ENCODE assay signal across 8 cellular contexts in genomic region chr7:6516387-6516983, GRCh38. TPM values are rescaled to one million over a fixed set of nuclear protein-coding genes. Genes with fewer than 3 reads are reported as not detected.
DNase-seq lines count a peak whose midpoint lies in the region; ATAC-seq, FAIRE-seq and TF ChIP-seq lines count a peak whose summit lies in the region.

No MANE protein-coding gene starts in this region.

- dilution Hi-C loops in keratinocyte (cut with MboI; ENCODE audit: extremely low pct_ligation_motif_present, low sequenced_read_pairs): no loop called here

- peak overlapping the region; percentile 29 for H3K4me2 ChIP-seq in keratinocyte (ENCODE audit: control insufficient read depth, extremely low read depth, insufficient read depth, low read depth, low read length)

- H3K9me3 ChIP-seq in keratinocyte (ENCODE audit: control insufficient read depth, low read depth, low read length): no peaks in the 10 kb centered on the region

- no peak for ATAC-seq in GM19328 (IDR thresholded peaks at IDR 0.05; ENCODE audit: unreplicated experiment)

- H3K9me1 ChIP-seq in keratinocyte (ENCODE audit: control insufficient read depth, extremely low read depth, insufficient read depth, low read length): no peaks in the 10 kb centered on the region

- peak; percentile 93 for TF ChIP-seq CTCF in HFF-Myc (IDR thresholded peaks at IDR 0.05; ENCODE audit: low read depth, low read length, missing control alignments)
- peak; percentile 97 for TF ChIP-seq CTCF in WI38 (IDR thresholded peaks at IDR 0.05; ENCODE audit: low read depth, low read length)
- peak; percentile 65 to 92 (median 73) for TF ChIP-seq CTCF in keratinocyte (optimal IDR thresholded peaks at IDR 0.05 in 1 of 3, IDR thresholded peaks at IDR 0.05 in 1 of 3, conservative IDR thresholded peaks at IDR 0.05 in 1 of 3; ENCODE audit: extremely low read depth in 1 of 3, insufficient read depth in 2 of 3, low read length in 3 of 3)

- H3K4me1 ChIP-seq in keratinocyte (ENCODE audit: control insufficient read depth, extremely low read depth, insufficient read depth, low read length): no peaks in the 10 kb centered on the region

- H3K4me3 ChIP-seq in HFF-Myc (replicated peaks; ENCODE audit: low read depth, low read length): no peak overlapping the region
- no peak overlapping the region for H3K4me3 ChIP-seq in WI38 (ENCODE audit: low read depth, low read length)
- H3K4me3 ChIP-seq in keratinocyte (ENCODE audit: control insufficient read depth in 2 of 3, extremely low read depth in 1 of 3, insufficient read depth in 2 of 3, low read depth in 1 of 3, low read length in 3 of 3): no peak overlapping the region

- H3K27me3 ChIP-seq in keratinocyte (ENCODE audit: control insufficient read depth, extremely low read depth, insufficient read depth, low read length): no peaks in the 10 kb centered on the region

- no peak overlapping the region for H3K9ac ChIP-seq in keratinocyte (ENCODE audit: control insufficient read depth, extremely low read depth, insufficient read depth, low read length)

- H3K27ac ChIP-seq in caudate nucleus (ENCODE audit: low read depth, low read length) (no peak overlapping the region), keratinocyte (ENCODE audit: control insufficient read depth, insufficient read depth, low read length) (no peak overlapping the region)

- peak; percentile 84 for FAIRE-seq in keratinocyte (lab: Jason Lieb, UNC)

- peak overlapping the region; percentile 6 for H2AFZ ChIP-seq in keratinocyte (ENCODE audit: control insufficient read depth, low read length)

- DNase-seq in COLO829 (ENCODE audit: low spot score) (peak; percentile 66), HFF-Myc (ENCODE audit: extremely low read depth, low read depth) (peak; percentile 55), NCI-H2171 treated with DMSO at 0.1 percent for 48 hours (lab: John Stamatoyannopoulos, UW) (peak; percentile 75), caudate nucleus (lab: John Stamatoyannopoulos, UW) (peak in 59 of 61 donors; percentile 13 to 88 (median 64)), keratinocyte (ENCODE audit: low read depth, low spot score) (peak; percentile 44)
- DNase-seq in stimulated activated CD4-positive, alpha-beta T cell treated with anti-CD3 and anti-CD28 coated beads, Interleukin-12 subunit alpha, Interleukin-12 subunit beta, amount 100 ng/mL, for 48 hours (ENCODE audit: low read depth in 2 of 3, low spot score in 1 of 3): peak; percentile 56 to 68 (median 58)

- H4K20me1 ChIP-seq in keratinocyte (ENCODE audit: control insufficient read depth, extremely low read depth, insufficient read depth, low read length): no peaks in the 10 kb centered on the region

- no peaks in the 10 kb centered on the region for H3K36me3 ChIP-seq in keratinocyte (ENCODE audit: control insufficient read depth in 2 of 2, extremely low read depth in 1 of 2, insufficient read depth in 2 of 2, low read length in 2 of 2)

- no peaks in the 10 kb centered on the region for H3K79me2 ChIP-seq in keratinocyte (ENCODE audit: control insufficient read depth, insufficient read depth, low read length)

RNA-seq across cellular contexts. Expression of gene KDELR2, which starts 32.5 kb away (rescaled TPM):
- 89.2 to 154 TPM (median 145 TPM) in 3 replicates for polyA plus RNA-seq in keratinocyte
- 86.1 TPM for polyA plus RNA-seq in keratinocyte (2011; ENCODE audit: low read depth)
- 108 and 144 TPM in 2 replicates for polyA plus RNA-seq in keratinocyte (2011; cell fraction: cytosol; rRNA removed)
- 74.9 and 80.3 TPM in 2 replicates for polyA plus RNA-seq in keratinocyte (2011; cell fraction: nucleus; rRNA removed)
- 66.0 and 110 TPM in 2 replicates for polyA plus RNA-seq in keratinocyte (2012; ENCODE audit: low replicate concordance)
- 101 to 126 TPM (median 103 TPM) in 3 replicates for polyA minus RNA-seq in keratinocyte
- 73.5 TPM for polyA minus RNA-seq in keratinocyte (2011; cell fraction: cytosol; rRNA and poly(A)+ RNA removed)
- 24.8 and 38.6 TPM in 2 replicates for polyA minus RNA-seq in keratinocyte (2011; cell fraction: nucleus; rRNA and poly(A)+ RNA removed)

RNA-seq across cellular contexts. Expression of gene GRID2IP, which starts 34.8 kb away (rescaled TPM):
- polyA plus RNA-seq in keratinocyte: 0.01 to 0.04 TPM (median 0.03 TPM) in 3 replicates
- not detected for polyA plus RNA-seq in keratinocyte (2011; ENCODE audit: low read depth)
- polyA plus RNA-seq in keratinocyte (2011; cell fraction: cytosol; rRNA removed): not detected in 2 replicates
- polyA plus RNA-seq in keratinocyte (2011; cell fraction: nucleus; rRNA removed): 0.05 TPM in 1 of 2 replicates, not detected in the other
- not detected in 2 replicates for polyA plus RNA-seq in keratinocyte (2012; ENCODE audit: low replicate concordance)
- polyA minus RNA-seq in keratinocyte: 0.16 TPM in 1 of 3 replicates, not detected in the others
- not detected for polyA minus RNA-seq in keratinocyte (2011; cell fraction: cytosol; rRNA and poly(A)+ RNA removed)
- not detected in 2 replicates for polyA minus RNA-seq in keratinocyte (2011; cell fraction: nucleus; rRNA and poly(A)+ RNA removed)
